29 cellular contexts compared by ENCODE assay signal in the genomic region with DNA sequence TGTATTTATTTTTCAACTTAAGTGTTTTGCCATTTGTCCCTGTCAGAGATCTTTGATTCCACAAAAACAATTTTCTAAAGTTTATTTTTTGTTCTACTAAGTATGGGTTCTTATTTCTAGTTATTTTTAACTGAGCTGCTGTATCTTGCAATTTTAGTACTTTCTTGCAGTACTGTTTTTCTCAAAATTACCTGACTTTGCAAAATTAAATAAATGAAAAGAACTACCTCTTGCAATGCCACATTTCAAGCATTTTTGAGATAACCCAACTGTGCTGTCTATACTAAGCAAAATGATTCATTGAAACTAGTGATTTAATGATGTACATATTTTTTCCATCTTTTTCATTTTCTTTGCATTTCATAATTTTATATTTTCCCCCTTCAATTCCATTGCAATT.
"Had no signal": no experiment of that assay in that cellular context is flagged by ENCODE, and none has a peak within 500 bp of the region (broad histone marks: within the 10 kb centered on the region; RNA-seq: fewer than 3 reads in every experiment).

No MANE protein-coding gene starts in this region.

- H3K9me3 Mint-ChIP-seq: endodermal cell, mesothelial cell of epicardium had no signal

- H3K36me3 ChIP-seq: esophagus squamous epithelium, gastrocnemius medialis, heart right ventricle, left lung, lower lobe of right lung had no signal

- H3K4me3 ChIP-seq: coronary artery, dorsolateral prefrontal cortex, esophagus squamous epithelium, gastrocnemius medialis, heart right ventricle, left lung, lower lobe of right lung, mucosa of descending colon had no signal

- FAIRE-seq: colon, endometrium, islet of Langerhans, keratinocyte had no signal

- H3K4me1 ChIP-seq: esophagus squamous epithelium, gastrocnemius medialis, left lung, lower lobe of right lung had no signal

- H3K27me3 Mint-ChIP-seq: effector memory CD8-positive, alpha-beta T cell; naive B cell had no signal

- DNase-seq: dermis blood vessel endothelial cell; dorsolateral prefrontal cortex; effector CD8-positive, alpha-beta T cell; effector memory CD8-positive, alpha-beta T cell; endodermal cell; erythroblast; esophagus squamous epithelium; foreskin fibroblast; foreskin melanocyte; gastrocnemius medialis; glutamatergic neuron; head of caudate nucleus; heart right ventricle; hippocampal formation; left cardiac atrium; left lung; left ventricle myocardium superior; lower lobe of right lung; mesenchymal stem cell; mucosa of descending colon; naive B cell had no signal

- ATAC-seq: effector memory CD8-positive, alpha-beta T cell; esophagus mucosa; gastrocnemius medialis; heart right ventricle; left cardiac atrium; left lung; left ventricle myocardium superior; lower lobe of right lung; mucosa of descending colon had no signal

- H3K4me1 Mint-ChIP-seq: endodermal cell, naive B cell had no signal

- H3K27ac ChIP-seq: coronary artery, dorsolateral prefrontal cortex, epithelial cell of prostate, esophagus squamous epithelium, gastrocnemius medialis, heart right ventricle, left lung, lower lobe of right lung had no signal

- H3K4me3 Mint-ChIP-seq: effector memory CD8-positive, alpha-beta T cell; endodermal cell; mesothelial cell of epicardium; naive B cell had no signal

- H3K27ac Mint-ChIP-seq: effector memory CD8-positive, alpha-beta T cell; endodermal cell; mesothelial cell of epicardium; naive B cell had no signal

- H3K27me3 ChIP-seq: dorsolateral prefrontal cortex, esophagus squamous epithelium, gastrocnemius medialis, heart right ventricle, left lung had no signal

- H3K36me3 Mint-ChIP-seq: mesothelial cell of epicardium, naive B cell had no signal

- H3K9me3 ChIP-seq: esophagus squamous epithelium, gastrocnemius medialis, left lung, lower lobe of right lung, mucosa of descending colon had no signal
